Comparison of ENCODE assay signal across 26 cellular contexts in the genomic region with DNA sequence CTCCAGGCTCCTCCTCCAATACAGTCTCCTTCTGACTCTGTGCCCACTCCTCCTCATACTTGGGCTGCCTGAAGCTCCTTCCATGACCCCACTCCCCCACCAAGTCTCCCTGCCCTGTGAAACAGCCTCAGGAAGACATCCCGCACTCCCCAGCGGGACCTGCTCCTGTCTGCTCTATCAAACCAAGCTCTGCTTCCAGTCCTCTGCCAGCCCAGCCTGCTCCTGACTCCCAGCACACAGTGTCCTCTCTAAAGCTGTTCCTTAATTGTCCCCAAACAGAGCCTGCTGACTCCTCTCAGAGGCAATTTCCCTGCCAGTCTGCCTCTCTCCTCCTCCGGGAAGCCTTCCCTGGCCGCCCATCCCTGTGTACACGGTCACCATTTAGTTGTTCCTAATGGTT.
"Had no signal": no experiment of that assay in that cellular context is flagged by ENCODE, and none has a peak within 500 bp of the region (broad histone marks: within the 10 kb centered on the region; RNA-seq: fewer than 3 reads in every experiment).

No MANE protein-coding gene starts in this region.

- H3K4me1 ChIP-seq: heart left ventricle, left lung, lower lobe of right lung, prostate gland, suprapubic skin, tibial nerve had no signal

- DNase-seq: activated CD4-positive, alpha-beta T cell treated with anti-CD3 and anti-CD28 coated beads for 48 hours; activated CD4-positive, alpha-beta T cell treated with anti-CD3 and anti-CD28 coated beads, Interleukin-2, amount 50 U/mL, for 48 hours; activated CD8-positive, alpha-beta memory T cell treated with anti-CD3 and anti-CD28 coated beads, Interleukin-2, amount 50 U/mL, for 48 hours; activated naive CD4-positive, alpha-beta T cell; activated T-cell treated with anti-CD3 and anti-CD28 coated beads, Interleukin-2, amount 50 U/mL, for 48 hours; brain microvascular endothelial cell; cortex of kidney; foreskin fibroblast; heart left ventricle; left lung; lower lobe of right lung; mesenchymal stem cell; retina; stimulated activated CD4-positive, alpha-beta T cell treated with anti-CD3 and anti-CD28 coated beads, Interleukin-4, amount 100 ng/mL, for 24 hours; T1000; WERI-Rb-1 had no signal

- H3K9me3 Mint-ChIP-seq: activated naive CD4-positive, alpha-beta T cell treated with anti-CD3 and anti-CD28 coated beads, Interleukin-2, amount 50 U/mL, for 72 hours; naive thymus-derived CD8-positive, alpha-beta T cell; stimulated activated memory B cell treated with anti-CD40 and anti-IgM and Interleukin-4, amounts not matched to agents 10 μg/mL and 1 μg/mL and 100 μg/mL, for 72 hours had no signal

- H3K27me3 Mint-ChIP-seq: naive thymus-derived CD8-positive, alpha-beta T cell; stimulated activated memory B cell treated with anti-CD40 and anti-IgM and Interleukin-4, amounts not matched to agents 10 μg/mL and 1 μg/mL and 100 μg/mL, for 72 hours had no signal

- H3K4me1 Mint-ChIP-seq: stimulated activated memory B cell treated with anti-CD40 and anti-IgM and Interleukin-4, amounts not matched to agents 10 μg/mL and 1 μg/mL and 100 μg/mL, for 72 hours had no signal

- ATAC-seq: activated CD4-positive, CD25-positive, alpha-beta regulatory T cell treated with anti-CD3 and anti-CD28 coated beads, Interleukin-2, amount 50 U/mL, for 24 hours; activated naive CD4-positive, alpha-beta T cell treated with anti-CD3 and anti-CD28 coated beads, Interleukin-2, amount 50 U/mL, for 72 hours; esophagus mucosa; heart left ventricle; left lung; lower lobe of right lung; naive thymus-derived CD8-positive, alpha-beta T cell; sciatic nerve; stimulated activated memory B cell treated with anti-CD40 and anti-IgM and Interleukin-4, amounts not matched to agents 10 μg/mL and 1 μg/mL and 100 μg/mL, for 72 hours had no signal

- H3K36me3 Mint-ChIP-seq: activated naive CD4-positive, alpha-beta T cell treated with anti-CD3 and anti-CD28 coated beads, Interleukin-2, amount 50 U/mL, for 72 hours had no signal

- H3K4me3 ChIP-seq: heart left ventricle, left lung, lower lobe of right lung, prostate gland, skin epidermis, suprapubic skin, tibial nerve had no signal

- H3K27ac Mint-ChIP-seq: stimulated activated memory B cell treated with anti-CD40 and anti-IgM and Interleukin-4, amounts not matched to agents 10 μg/mL and 1 μg/mL and 100 μg/mL, for 72 hours had no signal

- H3K27me3 ChIP-seq: brain microvascular endothelial cell, heart left ventricle, left lung, suprapubic skin, tibial nerve had no signal

- H3K9me3 ChIP-seq: prostate gland, suprapubic skin had no signal

- H3K27ac ChIP-seq: brain microvascular endothelial cell, heart left ventricle, left lung, lower lobe of right lung, prostate gland, skin epidermis, suprapubic skin, tibial nerve, WERI-Rb-1 had no signal

- H3K4me3 Mint-ChIP-seq: naive thymus-derived CD8-positive, alpha-beta T cell; stimulated activated memory B cell treated with anti-CD40 and anti-IgM and Interleukin-4, amounts not matched to agents 10 μg/mL and 1 μg/mL and 100 μg/mL, for 72 hours had no signal
